18 cellular contexts compared by ENCODE assay signal in the genomic region with DNA sequence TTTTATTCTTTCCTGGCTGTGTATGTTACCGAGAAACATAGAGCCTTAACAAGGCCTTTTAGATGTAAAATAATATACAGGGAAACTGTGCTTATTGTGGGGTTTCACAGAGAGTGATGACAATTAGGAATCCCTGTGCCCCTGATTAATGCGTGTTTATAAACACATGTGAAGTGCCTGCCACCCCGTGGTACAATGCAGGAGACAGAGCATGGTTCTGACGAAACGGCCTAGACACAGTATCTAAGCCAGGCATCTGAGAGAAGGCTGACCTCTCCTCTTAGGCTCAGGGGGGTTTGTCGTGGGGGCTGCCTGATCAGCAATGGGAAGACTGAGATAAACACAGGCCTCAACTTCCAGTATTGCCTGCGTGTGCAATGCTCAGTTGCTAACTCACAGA.
"Had no signal": no experiment of that assay in that cellular context is flagged by ENCODE, and none has a peak within 500 bp of the region (broad histone marks: within the 10 kb centered on the region; RNA-seq: fewer than 3 reads in every experiment).

No MANE protein-coding gene starts in this region.

- DNase-seq: cortex of kidney; effector memory CD8-positive, alpha-beta T cell; erythroblast; esophagus squamous epithelium; foreskin melanocyte; kidney; natural killer cell; pancreas; right cardiac atrium; spleen; stimulated activated naive B cell treated with anti-CD40 and anti-IgM and Interleukin-4, amounts not matched to agents 10 μg/mL and 1 μg/mL and 100 μg/mL, for 72 hours; upper lobe of left lung had no signal

- H3K9me3 ChIP-seq: neutrophil, pancreas, thoracic aorta had no signal

- H3K27ac ChIP-seq: esophagus squamous epithelium, neutrophil, pancreas, skin epidermis, spleen, thoracic aorta, tibial nerve, upper lobe of left lung had no signal

- H3K4me3 ChIP-seq: esophagus squamous epithelium, lung, pancreas, skin epidermis, spleen, thoracic aorta, tibial nerve, upper lobe of left lung had no signal

- H3K36me3 ChIP-seq: esophagus squamous epithelium, neutrophil, pancreas, spleen, thoracic aorta, tibial nerve, upper lobe of left lung had no signal

- H3K4me1 ChIP-seq: pancreas, spleen, tibial nerve, upper lobe of left lung had no signal

- H3K27me3 ChIP-seq: esophagus squamous epithelium, neutrophil, pancreas, spleen, tibial nerve, upper lobe of left lung had no signal

- ATAC-seq: effector memory CD8-positive, alpha-beta T cell; left lobe of liver; natural killer cell; right cardiac atrium; stimulated activated naive B cell treated with anti-CD40 and anti-IgM and Interleukin-4, amounts not matched to agents 10 μg/mL and 1 μg/mL and 100 μg/mL, for 72 hours had no signal
